In the genomic region with DNA sequence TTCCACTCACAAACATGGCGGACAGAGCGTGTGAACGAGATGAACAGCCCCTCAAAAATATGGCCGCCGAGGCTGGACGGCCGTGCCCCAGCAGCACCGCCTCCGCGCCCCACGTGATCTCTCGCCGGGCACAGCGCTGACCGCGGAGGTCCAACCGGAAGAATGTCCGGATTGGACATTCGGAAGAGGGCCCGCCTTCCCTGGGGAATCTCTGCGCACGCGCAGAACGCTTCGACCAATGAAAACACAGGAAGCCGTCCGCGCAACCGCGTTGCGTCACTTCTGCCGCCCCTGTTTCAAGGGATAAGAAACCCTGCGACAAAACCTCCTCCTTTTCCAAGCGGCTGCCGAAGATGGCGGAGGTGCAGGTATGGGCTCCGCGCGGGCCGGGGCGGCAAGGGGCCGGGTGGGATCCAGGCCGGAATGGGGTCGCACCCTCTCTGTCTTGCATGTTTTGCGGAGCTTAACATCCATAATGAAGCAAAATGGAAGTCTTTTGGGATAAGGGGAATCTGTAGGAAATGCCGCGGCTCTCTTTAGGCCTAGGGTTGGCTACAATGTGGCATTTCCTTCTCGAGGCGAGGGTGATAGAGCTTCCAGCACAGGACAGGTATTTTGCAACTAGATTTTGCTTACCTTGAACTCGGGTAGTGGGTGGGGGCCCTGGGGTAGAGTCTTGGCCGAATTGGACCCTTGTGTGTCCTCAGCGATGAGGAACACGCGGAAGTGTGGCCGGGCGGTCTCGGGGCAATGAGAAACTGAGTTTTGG, we compare ENCODE assay signal across 8 cellular contexts. TPM values are rescaled to one million over a fixed set of nuclear protein-coding genes. Genes with fewer than 3 reads are reported as not detected.
DNase-seq lines count a peak whose midpoint lies in the region; ATAC-seq and TF ChIP-seq lines count a peak whose summit lies in the region.

A gene (plus strand): TSS at position 332 of the 769 bp plus-strand sequence. CDS start 22 bp downstream, at position 354.

- no peak for TF ChIP-seq CTCF in AG10803 (conservative IDR thresholded peaks at IDR 0.05; ENCODE audit: low read length)

- peak within 1 kb of the TSS; percentile 100 for H3K4me3 ChIP-seq in AG10803 (ENCODE audit: low read length)

- peak; percentile 99 for DNase-seq in AG10803 (ENCODE audit: low read depth)
- peak; percentile 98 for DNase-seq in NCI-H460 (ENCODE audit: extremely low read depth, low read depth)
- DNase-seq in activated CD4-positive, CD25-positive, alpha-beta regulatory T cell treated with anti-CD3 and anti-CD28 coated beads, Interleukin-2, amount 50 U/mL, for 72 hours, result peak; percentile 100
- peak; percentile 83 to 98 for DNase-seq in cerebellar nuclear complex (lab: John Stamatoyannopoulos, UW)
- DNase-seq in islet precursor cell, result peak; percentile 100
- peak; percentile 99 to 100 (median 100) for DNase-seq in stimulated activated CD4-positive, alpha-beta T cell treated with anti-CD3 and anti-CD28 coated beads, Interleukin-12 subunit alpha, Interleukin-12 subunit beta, amount 100 ng/mL, for 48 hours (ENCODE audit: low read depth in 2 of 3, low spot score in 1 of 3)

- ATAC-seq in GM19043 (IDR thresholded peaks at IDR 0.05; ENCODE audit: low read depth, unreplicated experiment) (peak; percentile 79), HG03378 (IDR thresholded peaks at IDR 0.05; ENCODE audit: unreplicated experiment) (peak; percentile 87)

RNA-seq across cellular contexts. Expression of the gene that starts here (rescaled TPM):
- 3,401 and 3,992 TPM in 2 replicates for total RNA-seq in NCI-H460 (2014; rRNA removed; shearing (Covaris generic))
- polyA plus RNA-seq in NCI-H460 (2014; cell fraction: nucleus; rRNA removed), result 1,983 and 2,194 TPM in 2 replicates

Comparison
In these comparisons a context has a peak if more than half of its experiments do, and no peak if none do; other contexts are left out.
1. Peak in every context shown above with its lines: DNase-seq, ATAC-seq and H3K4me3 ChIP-seq.